ENCODE assay signal across 8 cellular contexts in the genomic region with DNA sequence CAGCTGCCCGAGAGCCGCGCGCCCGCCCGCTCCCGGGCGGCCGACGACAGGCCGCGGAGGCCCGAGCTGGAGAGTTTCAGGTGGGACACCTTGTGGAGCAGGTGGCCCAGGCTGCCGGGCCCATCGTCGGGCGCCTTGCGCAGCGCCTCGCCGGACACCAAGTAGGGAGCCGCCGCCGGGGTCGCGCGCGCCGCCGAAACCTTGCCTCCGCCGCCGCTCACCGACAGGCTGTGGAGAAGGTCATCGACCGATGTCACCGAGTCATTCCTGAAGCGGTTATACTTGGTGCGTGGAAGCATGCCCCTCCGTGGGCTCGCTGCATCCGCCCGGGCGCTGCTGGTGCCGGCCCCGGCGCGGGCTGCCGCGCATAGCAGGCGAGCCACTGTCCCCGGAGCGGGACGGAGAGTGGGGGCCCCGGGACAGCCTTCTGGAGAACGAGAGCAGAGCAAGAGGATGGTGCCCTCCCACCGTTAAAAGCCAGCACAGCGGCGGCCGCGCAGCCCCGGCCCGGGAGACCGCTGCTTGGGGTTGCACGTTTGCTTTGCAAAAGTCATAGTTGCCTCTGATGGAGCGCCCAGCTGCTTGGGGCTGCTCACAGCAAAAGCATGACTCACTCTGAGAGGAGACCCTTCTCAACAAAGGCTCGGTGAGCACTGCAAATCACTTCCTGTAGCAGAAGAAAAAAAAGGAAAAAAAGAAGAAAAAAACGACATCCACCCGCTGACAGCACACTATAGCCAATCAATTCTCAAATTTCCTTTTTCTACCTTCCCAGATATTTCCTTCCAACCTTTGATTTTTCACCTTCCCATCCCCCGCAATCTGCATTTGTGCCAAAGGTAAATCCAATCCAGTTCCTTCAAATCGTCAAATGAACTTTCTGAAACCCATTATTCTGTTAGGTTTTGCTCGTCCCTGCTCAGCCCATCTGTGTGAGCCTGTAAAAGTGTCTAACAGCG. TPM values are rescaled to one million over a fixed set of nuclear protein-coding genes. Genes with fewer than 3 reads are reported as not detected.
A peak's percentile ranks its signal among the peaks of the same experiment; 100 is the strongest.
DNase-seq lines count a peak whose midpoint lies in the region; ATAC-seq lines count a peak whose summit lies in the region.

A gene with protein sequence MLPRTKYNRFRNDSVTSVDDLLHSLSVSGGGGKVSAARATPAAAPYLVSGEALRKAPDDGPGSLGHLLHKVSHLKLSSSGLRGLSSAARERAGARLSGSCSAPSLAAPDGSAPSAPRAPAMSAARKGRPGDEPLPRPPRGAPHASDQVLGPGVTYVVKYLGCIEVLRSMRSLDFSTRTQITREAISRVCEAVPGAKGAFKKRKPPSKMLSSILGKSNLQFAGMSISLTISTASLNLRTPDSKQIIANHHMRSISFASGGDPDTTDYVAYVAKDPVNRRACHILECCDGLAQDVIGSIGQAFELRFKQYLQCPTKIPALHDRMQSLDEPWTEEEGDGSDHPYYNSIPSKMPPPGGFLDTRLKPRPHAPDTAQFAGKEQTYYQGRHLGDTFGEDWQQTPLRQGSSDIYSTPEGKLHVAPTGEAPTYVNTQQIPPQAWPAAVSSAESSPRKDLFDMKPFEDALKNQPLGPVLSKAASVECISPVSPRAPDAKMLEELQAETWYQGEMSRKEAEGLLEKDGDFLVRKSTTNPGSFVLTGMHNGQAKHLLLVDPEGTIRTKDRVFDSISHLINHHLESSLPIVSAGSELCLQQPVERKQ (minus strand): TSS at position 657 of the 959 bp plus-strand sequence. CDS start 358 bp downstream, at position 299.

- H3K4me3 Mint-ChIP-seq in activated naive CD8-positive, alpha-beta T cell treated with anti-CD3 and anti-CD28 coated beads, Interleukin-2, amount 10 ng/mL, durations not matched to agents 7 days and 5 days = peak within 1 kb of the TSS; percentile 52
- H3K4me3 Mint-ChIP-seq in stimulated activated naive B cell treated with anti-CD40 and anti-IgM and Interleukin-4, amounts not matched to agents 10 μg/mL and 1 μg/mL and 100 μg/mL, for 72 hours = peak within 1 kb of the TSS; percentile 62 to 75

- H3K4me1 Mint-ChIP-seq in activated naive CD8-positive, alpha-beta T cell treated with anti-CD3 and anti-CD28 coated beads, Interleukin-2, amount 10 ng/mL, durations not matched to agents 7 days and 5 days = peaks cover 10% of the 10 kb centered on the region
- peaks cover 13 to 20% of the 10 kb centered on the region in 2 donors for H3K4me1 Mint-ChIP-seq in stimulated activated naive B cell treated with anti-CD40 and anti-IgM and Interleukin-4, amounts not matched to agents 10 μg/mL and 1 μg/mL and 100 μg/mL, for 72 hours

- H3K9ac ChIP-seq in Karpas-422 (ENCODE audit: low read length) = no peak within 1 kb of the TSS

- H3K4me2 ChIP-seq in Karpas-422 (ENCODE audit: low read depth, low read length, poor library complexity, severe bottlenecking) = no peak within 1 kb of the TSS

- H3K4me1 ChIP-seq in Karpas-422 (ENCODE audit: low read length) = no peaks in the 10 kb centered on the region

- POLR2A ChIA-PET in activated naive CD8-positive, alpha-beta T cell treated with anti-CD3 and anti-CD28 coated beads, Interleukin-2, amount 10 ng/mL, durations not matched to agents 7 days and 5 days (lab: Charles Lee) = no interaction called here

- peak; percentile 16 for ATAC-seq in activated naive CD8-positive, alpha-beta T cell treated with anti-CD3 and anti-CD28 coated beads, Interleukin-2, amount 10 ng/mL, durations not matched to agents 7 days and 5 days (ENCODE audit: low read depth)
- ATAC-seq in stimulated activated naive B cell treated with anti-CD40 and anti-IgM and Interleukin-4, amounts not matched to agents 10 μg/mL and 1 μg/mL and 100 μg/mL, for 72 hours (replicated peaks) = no peak
- no peak for ATAC-seq in activated CD4-positive, CD25-positive, alpha-beta regulatory T cell treated with anti-CD3 and anti-CD28 coated beads, Interleukin-2, amount 50 U/mL, for 24 hours

- H3K27ac ChIP-seq in Karpas-422 (ENCODE audit: low read length) = no peak within 1 kb of the TSS

- H3K9me3 ChIP-seq in Karpas-422 (ENCODE audit: low read length) = no peaks in the 10 kb centered on the region

- H3K9me3 Mint-ChIP-seq in activated naive CD8-positive, alpha-beta T cell treated with anti-CD3 and anti-CD28 coated beads, Interleukin-2, amount 10 ng/mL, durations not matched to agents 7 days and 5 days = no peaks in the 10 kb centered on the region
- H3K9me3 Mint-ChIP-seq in stimulated activated naive B cell treated with anti-CD40 and anti-IgM and Interleukin-4, amounts not matched to agents 10 μg/mL and 1 μg/mL and 100 μg/mL, for 72 hours = no peaks in the 10 kb centered on the region

- no peaks in the 10 kb centered on the region for H4K20me1 ChIP-seq in Karpas-422 (ENCODE audit: insufficient read depth, low read depth, low read length)

- peaks cover 74% of the 10 kb centered on the region for H3K27me3 Mint-ChIP-seq in activated naive CD8-positive, alpha-beta T cell treated with anti-CD3 and anti-CD28 coated beads, Interleukin-2, amount 10 ng/mL, durations not matched to agents 7 days and 5 days
- H3K27me3 Mint-ChIP-seq in stimulated activated naive B cell treated with anti-CD40 and anti-IgM and Interleukin-4, amounts not matched to agents 10 μg/mL and 1 μg/mL and 100 μg/mL, for 72 hours = peaks cover 50 to 75% of the 10 kb centered on the region in 2 donors

- H2AFZ ChIP-seq in Karpas-422 (ENCODE audit: low read length) = no peak within 1 kb of the TSS

- H3K79me2 ChIP-seq in Karpas-422 (ENCODE audit: low read length) = no peaks in the 10 kb centered on the region

- no peak within 1 kb of the TSS for H3K4me3 ChIP-seq in Karpas-422 (ENCODE audit: low read length)

- no peaks in the 10 kb centered on the region for H3K36me3 ChIP-seq in Karpas-422 (ENCODE audit: insufficient read depth, low read length)

- H3K27ac Mint-ChIP-seq in activated naive CD8-positive, alpha-beta T cell treated with anti-CD3 and anti-CD28 coated beads, Interleukin-2, amount 10 ng/mL, durations not matched to agents 7 days and 5 days = peak within 1 kb of the TSS; percentile 69
- peak within 1 kb of the TSS; percentile 33 for H3K27ac Mint-ChIP-seq in stimulated activated naive B cell treated with anti-CD40 and anti-IgM and Interleukin-4, amounts not matched to agents 10 μg/mL and 1 μg/mL and 100 μg/mL, for 72 hours

- H3K36me3 Mint-ChIP-seq in activated naive CD8-positive, alpha-beta T cell treated with anti-CD3 and anti-CD28 coated beads, Interleukin-2, amount 10 ng/mL, durations not matched to agents 7 days and 5 days = no peaks in the 10 kb centered on the region
- H3K36me3 Mint-ChIP-seq in stimulated activated naive B cell treated with anti-CD40 and anti-IgM and Interleukin-4, amounts not matched to agents 10 μg/mL and 1 μg/mL and 100 μg/mL, for 72 hours = peaks cover 0 to 9% of the 10 kb centered on the region in 2 donors

- no peaks in the 10 kb centered on the region for H3K9me2 ChIP-seq in Karpas-422 (replicated peaks; ENCODE audit: insufficient read depth, low read length)

- no peaks in the 10 kb centered on the region for H3K27me3 ChIP-seq in Karpas-422 (ENCODE audit: low read length)

- DNase-seq in NCI-H748 (lab: John Stamatoyannopoulos, UW; ENCODE audit: unreplicated experiment) (peak; percentile 33), NCI-H748 treated with DMSO at 0.1 percent for 48 hours (lab: John Stamatoyannopoulos, UW) (no peak), iPS-NIHi7 (ENCODE audit: extremely low spot score) (peak; percentile 66), Karpas-422 (no peak)
- peak; percentile 37 for DNase-seq in activated naive CD8-positive, alpha-beta T cell treated with anti-CD3 and anti-CD28 coated beads, Interleukin-2, amount 10 ng/mL, durations not matched to agents 7 days and 5 days
- DNase-seq in stimulated activated naive B cell treated with anti-CD40 and anti-IgM and Interleukin-4, amounts not matched to agents 10 μg/mL and 1 μg/mL and 100 μg/mL, for 72 hours = no peak
- DNase-seq in activated effector memory CD4-positive, alpha-beta T cell treated with Interleukin-2 at 50 U/mL for 16 hours = no peak

RNA-seq across cellular contexts. Expression of the gene that starts here (rescaled TPM):
- total RNA-seq in activated naive CD8-positive, alpha-beta T cell treated with anti-CD3 and anti-CD28 coated beads, Interleukin-2, amount 10 ng/mL, durations not matched to agents 7 days and 5 days = not detected
- 0.04 TPM in 1 of 2 replicates, not detected in the other for total RNA-seq in Karpas-422 (2014; rRNA removed; shearing (Covaris generic); ENCODE audit: low replicate concordance)

Comparison
In these comparisons a context has a peak if more than half of its experiments do, and no peak if none do; other contexts are left out.
1. DNase-seq: peak in NCI-H748 (single experiment) and iPS-NIHi7 (single experiment); none in NCI-H748 treated with DMSO at 0.1 percent for 48 hours (single experiment), stimulated activated naive B cell treated with anti-CD40 and anti-IgM and Interleukin-4, amounts not matched to agents 10 μg/mL and 1 μg/mL and 100 μg/mL, for 72 hours (single experiment), Karpas-422 (single experiment) and activated effector memory CD4-positive, alpha-beta T cell treated with Interleukin-2 at 50 U/mL for 16 hours (single experiment).
2. Peak in DNase-seq and ATAC-seq in activated naive CD8-positive, alpha-beta T cell treated with anti-CD3 and anti-CD28 coated beads, Interleukin-2, amount 10 ng/mL, durations not matched to agents 7 days and 5 days; RNA of the gene not detected or under 1 TPM.